Comparison of ENCODE assay signal across 24 cellular contexts in genomic region chr19:53579518-53579917, GRCh38. TPM values are rescaled to one million over a fixed set of nuclear protein-coding genes. Genes with fewer than 3 reads are reported as not detected.
"Had no signal": no experiment of that assay in that cellular context is flagged by ENCODE, and none has a peak within 500 bp of the region (broad histone marks: within the 10 kb centered on the region; RNA-seq: fewer than 3 reads in every experiment).

No MANE protein-coding gene starts in this region.

- ATAC-seq: activated CD4-positive, alpha-beta T cell treated with anti-CD3 and anti-CD28 coated beads for 36 hours; activated CD8-positive, alpha-beta T cell treated with anti-CD3 and anti-CD28 coated beads, Interleukin-2, amount 10 ng/mL, durations not matched to agents 7 days and 5 days had no signal

- H3K4me1 Mint-ChIP-seq: activated CD4-positive, alpha-beta T cell treated with anti-CD3 and anti-CD28 coated beads for 36 hours; activated naive CD8-positive, alpha-beta T cell treated with anti-CD3 and anti-CD28 coated beads, Interleukin-2, amount 10 ng/mL, durations not matched to agents 7 days and 5 days had no signal

- H3K27me3 Mint-ChIP-seq: activated CD4-positive, alpha-beta T cell treated with anti-CD3 and anti-CD28 coated beads for 36 hours; activated naive CD8-positive, alpha-beta T cell treated with anti-CD3 and anti-CD28 coated beads, Interleukin-2, amount 10 ng/mL, durations not matched to agents 7 days and 5 days had no signal

- DNase-seq: activated CD4-positive, alpha-beta T cell treated with anti-CD3 and anti-CD28 coated beads for 36 hours; activated CD4-positive, alpha-beta T cell treated with anti-CD3 and anti-CD28 coated beads, Interleukin-2, amount 50 U/mL, for 4 hours; activated CD8-positive, alpha-beta memory T cell treated with anti-CD3 and anti-CD28 coated beads, Interleukin-2, amount 50 U/mL, for 48 hours; activated CD8-positive, alpha-beta T cell treated with anti-CD3 and anti-CD28 coated beads, Interleukin-2, amount 10 ng/mL, durations not matched to agents 7 days and 5 days; activated naive CD4-positive, alpha-beta T cell treated with anti-CD3 and anti-CD28 coated beads, Interleukin-2, amount 50 U/mL, for 16 hours; activated naive CD8-positive, alpha-beta T cell treated with anti-CD3 and anti-CD28 coated beads, Interleukin-2, amount 10 ng/mL, durations not matched to agents 7 days and 5 days; activated T-cell treated with anti-CD3 and anti-CD28 coated beads, Interleukin-2, amount 50 U/mL, for 1 hour; central memory CD4-positive, alpha-beta T cell; cortex of kidney; NCI-H1105 treated with DMSO at 0.1 percent for 48 hours; NCI-H1436 treated with DMSO at 0.1 percent for 48 hours; NCI-H187; NCI-H2081; NCI-H446 treated with DMSO at 0.1 percent for 48 hours; NCI-H524 treated with DMSO at 0.1 percent for 48 hours; NCI-H748 treated with DMSO at 0.1 percent for 48 hours; SIG-M5; T-helper 2 cell; T1000 had no signal

- H3K27ac ChIP-seq: VCaP had no signal

- FAIRE-seq: bronchial epithelial cell had no signal

- H3K27ac Mint-ChIP-seq: activated CD4-positive, alpha-beta T cell treated with anti-CD3 and anti-CD28 coated beads for 36 hours; activated CD8-positive, alpha-beta T cell treated with anti-CD3 and anti-CD28 coated beads, Interleukin-2, amount 10 ng/mL, durations not matched to agents 7 days and 5 days; activated naive CD8-positive, alpha-beta T cell treated with anti-CD3 and anti-CD28 coated beads, Interleukin-2, amount 10 ng/mL, durations not matched to agents 7 days and 5 days had no signal

- H3K4me3 Mint-ChIP-seq: activated CD4-positive, alpha-beta T cell treated with anti-CD3 and anti-CD28 coated beads for 36 hours; activated CD8-positive, alpha-beta T cell treated with anti-CD3 and anti-CD28 coated beads, Interleukin-2, amount 10 ng/mL, durations not matched to agents 7 days and 5 days; activated naive CD8-positive, alpha-beta T cell treated with anti-CD3 and anti-CD28 coated beads, Interleukin-2, amount 10 ng/mL, durations not matched to agents 7 days and 5 days had no signal

RNA-seq across cellular contexts. Expression of gene DPRX, which starts 52.3 kb away (rescaled TPM):
- total RNA-seq: activated CD4-positive, alpha-beta T cell treated with anti-CD3 and anti-CD28 coated beads for 36 hours; activated CD8-positive, alpha-beta T cell treated with anti-CD3 and anti-CD28 coated beads, Interleukin-2, amount 10 ng/mL, durations not matched to agents 7 days and 5 days; activated naive CD8-positive, alpha-beta T cell treated with anti-CD3 and anti-CD28 coated beads, Interleukin-2, amount 10 ng/mL, durations not matched to agents 7 days and 5 days; aorta; bronchial epithelial cell; OCI-LY7; RPMI7951 had no signal
- polyA plus RNA-seq: aorta had no signal
